In genomic region chr3:123769360-123769743, GRCh38 we compare ENCODE assay signal across 24 cellular contexts.
"Had no signal": no experiment of that assay in that cellular context is flagged by ENCODE, and none has a peak within 500 bp of the region (broad histone marks: within the 10 kb centered on the region; RNA-seq: fewer than 3 reads in every experiment).

No MANE protein-coding gene starts in this region.

- H3K4me3 ChIP-seq: body of pancreas, cardiac muscle cell, coronary artery, dorsolateral prefrontal cortex, left ventricle myocardium inferior, lung, right atrium auricular region, testis, transverse colon had no signal

- H3K27me3 ChIP-seq: body of pancreas, cardiac muscle cell, dorsolateral prefrontal cortex, right atrium auricular region, testis, transverse colon had no signal

- H3K4me1 ChIP-seq: body of pancreas, left ventricle myocardium inferior, testis had no signal

- H3K27ac ChIP-seq: body of pancreas, cardiac muscle cell, coronary artery, dorsolateral prefrontal cortex, left ventricle myocardium inferior, right atrium auricular region, testis had no signal

- ATAC-seq: activated CD8-positive, alpha-beta T cell treated with anti-CD3 and anti-CD28 coated beads for 36 hours; activated naive CD4-positive, alpha-beta T cell treated with anti-CD3 and anti-CD28 coated beads, Interleukin-2, amount 50 U/mL, for 72 hours; body of pancreas; naive thymus-derived CD4-positive, alpha-beta T cell; stimulated activated naive CD8-positive, alpha-beta T cell treated with anti-CD3 and anti-CD28 coated beads, Interleukin-15, Interleukin-2, amounts not matched to agents 100 U/mL and 50 U/mL, for 24 hours had no signal

- DNase-seq: activated B cell treated with CpG ODN at 0.5 μM for 24 hours; activated CD4-positive, alpha-beta T cell treated with anti-CD3 and anti-CD28 coated beads, Interleukin-2, amount 50 U/mL, for 1 hour; activated CD8-positive, alpha-beta T cell treated with anti-CD3 and anti-CD28 coated beads for 36 hours; activated T-cell treated with anti-CD3 and anti-CD28 coated beads, Interleukin-2, amount 50 U/mL, for 48 hours; body of pancreas; cerebellar nuclear complex; dorsolateral prefrontal cortex; effector memory CD4-positive, alpha-beta T cell; head of caudate nucleus; hypothalamus; kidney glomerular epithelial cell; left ventricle myocardium inferior; naive thymus-derived CD4-positive, alpha-beta T cell; occipital lobe; stimulated activated CD4-positive, alpha-beta T cell treated with anti-CD3 and anti-CD28 coated beads, Interleukin-2, amount 100 ng/mL, for 48 hours; stimulated activated naive CD8-positive, alpha-beta T cell treated with anti-CD3 and anti-CD28 coated beads, Interleukin-15, Interleukin-2, amounts not matched to agents 100 U/mL and 50 U/mL, for 24 hours; T-helper 1 cell; testis; transverse colon had no signal

- H3K36me3 ChIP-seq: cardiac muscle cell, left ventricle myocardium inferior, right atrium auricular region, transverse colon had no signal

- H3K9me3 ChIP-seq: body of pancreas, left ventricle myocardium inferior, right atrium auricular region, testis, transverse colon had no signal
